Comparison of ENCODE assay signal across 9 cellular contexts in genomic region chr9:107638496-107638895, GRCh38.
DNase-seq lines count a peak whose midpoint lies in the region; ATAC-seq and TF ChIP-seq lines count a peak whose summit lies in the region.
"Had no signal": no experiment of that assay in that cellular context is flagged by ENCODE, and none has a peak within 500 bp of the region (broad histone marks: within the 10 kb centered on the region; RNA-seq: fewer than 3 reads in every experiment).

No MANE protein-coding gene starts in this region.

- H3K27me3 ChIP-seq in WERI-Rb-1 (ENCODE audit: insufficient read depth, low read depth, severe bottlenecking): peaks cover 79% of the 10 kb centered on the region
- no peaks in the 10 kb centered on the region for H3K27me3 ChIP-seq in fibroblast of lung (ENCODE audit: control insufficient read depth, insufficient read depth, low read length)
- H3K27me3 ChIP-seq in prostate gland (replicated peaks; ENCODE audit: insufficient read depth): no peaks in the 10 kb centered on the region

- H3K9me3 ChIP-seq in WERI-Rb-1 (ENCODE audit: severe bottlenecking) (peaks cover 2% of the 10 kb centered on the region), fibroblast of lung (ENCODE audit: control insufficient read depth, insufficient read depth, low read depth, low read length) (no peaks in the 10 kb centered on the region), prostate gland (no peaks in the 10 kb centered on the region)

- DNase-seq in CD14-positive monocyte (ENCODE audit: low spot score): no peak
- DNase-seq in WERI-Rb-1: no peak
- no peak for DNase-seq in fibroblast of lung (ENCODE audit: low read depth in 2 of 2)
- no peak for DNase-seq in prostate gland (ENCODE audit: low spot score)
- no peak for DNase-seq in NCI-H2171 (lab: John Stamatoyannopoulos, UW)
- no peak for DNase-seq in mesenteric fat pad (ENCODE audit: low spot score)
- DNase-seq: activated CD4-positive, alpha-beta T cell treated with anti-CD3 and anti-CD28 coated beads for 48 hours had no signal

- intact Hi-C loops in CD14-positive monocyte (cut with micrococcal nuclease) (loop anchor here (5.0 to 10.0 kb wide), 3 partner anchors 94 to 151 kb away; partner anchors contain the start of gene KLF4 (in 1 of the 2)), prostate gland (cut with DNase I) (loop anchor here (2.0 to 5.0 kb wide), 5 partner anchors 94 to 504 kb away; no protein-coding TSS in a partner anchor)

- H3K4me1 Mint-ChIP-seq in CD14-positive monocyte: peaks cover 51% of the 10 kb centered on the region

- H3K9me3 Mint-ChIP-seq in CD14-positive monocyte: peaks cover 0 to 6% (median 0%) of the 10 kb centered on the region in 7 donors

- ATAC-seq in HG02870 (IDR thresholded peaks at IDR 0.05; ENCODE audit: unreplicated experiment) (no peak), GM21447 (IDR thresholded peaks at IDR 0.05; ENCODE audit: unreplicated experiment) (no peak)

- H3K27ac Mint-ChIP-seq in CD14-positive monocyte: peak overlapping the region; percentile 97 to 98 (median 98)

- H3K4me2 ChIP-seq in fibroblast of lung (ENCODE audit: extremely low read depth, insufficient read depth, low read length): peak overlapping the region; percentile 72

- H2AFZ ChIP-seq in fibroblast of lung (ENCODE audit: low read length): no peak overlapping the region

- WGBS in prostate gland: 24% methylated on average over 5 of the region's 5 CpGs

- TF ChIP-seq POLR2A in prostate gland (IDR thresholded peaks at IDR 0.05): no peak

- peaks cover 0 to 4% (median 1%) of the 10 kb centered on the region in 3 donors for H3K27me3 Mint-ChIP-seq in CD14-positive monocyte (ENCODE audit: low read depth in 3 of 3)

- H3K4me3 ChIP-seq in WERI-Rb-1 (ENCODE audit: low read depth, low read length) (peak overlapping the region; percentile 14), fibroblast of lung (replicated peaks in 1 of 4; ENCODE audit: control extremely low read depth in 1 of 4, insufficient read depth in 1 of 4, low read depth in 3 of 4, low read length in 4 of 4) (peak overlapping the region; percentile 5 to 78 (median 30)), prostate gland (peak overlapping the region in 1 of 2 donors; percentile 38)

- TF ChIP-seq CTCF in CD14-positive monocyte (IDR thresholded peaks at IDR 0.05) (no peak), WERI-Rb-1 (IDR thresholded peaks at IDR 0.05; ENCODE audit: low read depth, low read length) (no peak), fibroblast of lung (conservative IDR thresholded peaks at IDR 0.05 in 1 of 2, IDR thresholded peaks at IDR 0.05 in 1 of 2; ENCODE audit: low read depth in 1 of 2, low read length in 2 of 2) (no peak), prostate gland (IDR thresholded peaks at IDR 0.05) (no peak)

- no peaks in the 10 kb centered on the region for H3K36me3 ChIP-seq in WERI-Rb-1
- H3K36me3 ChIP-seq in fibroblast of lung (ENCODE audit: control insufficient read depth, insufficient read depth, low read length): no peaks in the 10 kb centered on the region
- no peaks in the 10 kb centered on the region for H3K36me3 ChIP-seq in prostate gland

- H3K4me3 Mint-ChIP-seq in CD14-positive monocyte: peak overlapping the region; percentile 81 to 92

- peak overlapping the region; percentile 62 for H3K27ac ChIP-seq in WERI-Rb-1
- peak overlapping the region; percentile 93 for H3K27ac ChIP-seq in fibroblast of lung (ENCODE audit: insufficient read depth, low read length)
- H3K27ac ChIP-seq in prostate gland: peak overlapping the region; percentile 66 to 90

- H3K36me3 Mint-ChIP-seq in CD14-positive monocyte: peaks cover 0 to 3% of the 10 kb centered on the region in 2 donors

- H3K79me2 ChIP-seq in fibroblast of lung (ENCODE audit: control insufficient read depth, insufficient read depth, low read length): no peaks in the 10 kb centered on the region

- H3K9ac ChIP-seq in fibroblast of lung (ENCODE audit: insufficient read depth, low read length): peak overlapping the region; percentile 62

- H3K4me1 ChIP-seq in fibroblast of lung (ENCODE audit: control insufficient read depth, extremely low read depth, insufficient read depth, low read length) (peaks cover 13% of the 10 kb centered on the region), prostate gland (replicated peaks) (no peaks in the 10 kb centered on the region)

- no peaks in the 10 kb centered on the region for H4K20me1 ChIP-seq in fibroblast of lung (ENCODE audit: control insufficient read depth, extremely low read depth, insufficient read depth, low read length)
